Comparison of ENCODE assay signal across 8 cellular contexts in the genomic region with DNA sequence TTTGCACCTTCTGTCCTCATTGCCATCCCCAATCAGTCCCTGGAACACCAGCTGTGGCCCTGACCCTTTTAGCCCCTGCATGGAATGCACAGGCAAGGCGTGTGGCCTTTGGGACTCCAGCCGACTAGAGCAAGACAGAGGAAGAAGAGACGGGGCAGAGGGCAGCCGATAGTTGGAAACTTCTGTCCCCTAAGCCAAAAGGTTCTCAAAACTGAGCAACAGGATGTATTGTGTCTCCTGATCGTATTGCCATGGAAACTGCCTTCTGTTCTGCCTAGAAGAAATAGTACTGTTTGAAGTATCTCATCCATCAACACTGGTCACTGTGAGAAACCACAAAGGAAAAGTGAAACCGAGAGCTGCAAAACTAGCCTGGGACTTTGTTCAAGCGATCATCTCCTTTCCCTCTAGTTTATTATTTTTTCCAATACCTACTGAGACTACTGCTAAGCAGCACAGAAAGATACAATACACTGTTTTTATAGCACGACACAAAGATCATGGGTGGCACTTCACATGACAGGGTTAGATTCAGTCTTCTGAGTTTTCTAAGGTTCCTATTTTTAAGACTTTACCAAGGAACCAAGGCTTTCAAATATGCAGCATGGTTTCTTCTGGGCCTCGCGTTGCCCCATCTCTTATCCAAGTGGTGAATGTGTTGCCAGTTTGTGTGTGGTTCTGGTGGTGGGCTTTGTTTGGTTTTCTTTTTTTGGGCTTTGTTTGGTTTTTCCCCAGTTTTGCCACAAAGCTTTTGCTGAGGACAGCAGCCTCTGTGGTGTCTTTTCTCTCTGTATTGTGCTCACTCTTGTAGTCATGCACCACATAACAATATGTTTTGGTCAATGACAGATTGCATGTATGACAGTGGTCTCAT. TPM values are rescaled to one million over a fixed set of nuclear protein-coding genes. Genes with fewer than 3 reads are reported as not detected.
DNase-seq lines count a peak whose midpoint lies in the region; ATAC-seq and TF ChIP-seq lines count a peak whose summit lies in the region.

No MANE protein-coding gene starts in this region.

- peak; percentile 55 for DNase-seq in NOMO-1 treated with dmso at 0.1 percent for 144 hours (lab: John Stamatoyannopoulos, UW; ENCODE audit: unreplicated experiment)
- peak; percentile 96 for DNase-seq in brain microvascular endothelial cell
- DNase-seq in tibial nerve (ENCODE audit: low spot score in 2 of 2), result peak in 1 of 2 donors; percentile 30
- no peak for DNase-seq in ecto neural progenitor cell (ENCODE audit: low spot score)
- no peak for DNase-seq in omental fat pad (ENCODE audit: low spot score)

- H3K4me3 ChIP-seq in brain microvascular endothelial cell (ENCODE audit: low read depth, low read length) (peak overlapping the region; percentile 15), liver (ENCODE audit: low read depth in 1 of 3, low read length in 3 of 3) (no peak overlapping the region), tibial nerve (peak overlapping the region in 2 of 4 donors; percentile 4 to 14)

- TF ChIP-seq POLR2A in tibial nerve (IDR thresholded peaks at IDR 0.05), result no peak

- peaks cover 0 to 12% (median 3%) of the 10 kb centered on the region in 4 donors for H3K4me1 ChIP-seq in liver (ENCODE audit: control insufficient read depth in 4 of 4, insufficient read depth in 4 of 4, low read length in 3 of 4)
- peaks cover 0 to 24% (median 18%) of the 10 kb centered on the region in 4 donors for H3K4me1 ChIP-seq in tibial nerve

- ATAC-seq in GM18517 (IDR thresholded peaks at IDR 0.05; ENCODE audit: unreplicated experiment), result peak; percentile 74
- peak; percentile 46 for ATAC-seq in HG02642 (IDR thresholded peaks at IDR 0.05; ENCODE audit: poor library complexity, unreplicated experiment)
- ATAC-seq in omental fat pad (ENCODE audit: low FRiP score), result no peak

- H3K9ac ChIP-seq in liver (ENCODE audit: low read depth in 1 of 2, low read length in 2 of 2), result peak overlapping the region in 1 of 2 donors; percentile 6

- H3K27ac ChIP-seq in brain microvascular endothelial cell (peak overlapping the region; percentile 94), liver (ENCODE audit: low read depth in 1 of 2, low read length in 2 of 2) (peak overlapping the region; percentile 60 to 72), tibial nerve (peak overlapping the region in 3 of 4 donors; percentile 67 to 87 (median 79))

- in situ Hi-C loops in brain microvascular endothelial cell (cut with HindIII; ENCODE audit: low pct_ligation_motif_present, low sequenced_read_pairs), result no loop called here

- no peaks in the 10 kb centered on the region for H3K9me3 ChIP-seq in liver (ENCODE audit: control insufficient read depth in 4 of 4, low read length in 3 of 4)
- H3K9me3 ChIP-seq in tibial nerve, result no peaks in the 10 kb centered on the region

- TF ChIP-seq RAD21 in liver (IDR thresholded peaks at IDR 0.05), result peak in 1 of 2 donors; percentile 25

- H3K36me3 ChIP-seq in brain microvascular endothelial cell (replicated peaks), result no peaks in the 10 kb centered on the region
- H3K36me3 ChIP-seq in liver (ENCODE audit: control insufficient read depth in 4 of 4, insufficient read depth in 3 of 4, low read depth in 1 of 4, low read length in 3 of 4), result peaks cover 0 to 33% (median 16%) of the 10 kb centered on the region in 4 donors
- H3K36me3 ChIP-seq in tibial nerve, result peaks cover 0 to 26% (median 0%) of the 10 kb centered on the region in 3 donors

- H3K27me3 ChIP-seq in brain microvascular endothelial cell (replicated peaks) (no peaks in the 10 kb centered on the region), liver (ENCODE audit: control insufficient read depth in 4 of 4, insufficient read depth in 4 of 4, low read length in 3 of 4) (no peaks in the 10 kb centered on the region), tibial nerve (no peaks in the 10 kb centered on the region)

- TF ChIP-seq CTCF in brain microvascular endothelial cell (IDR thresholded peaks at IDR 0.05; ENCODE audit: low read depth, low read length, missing control alignments) (no peak), liver (IDR thresholded peaks at IDR 0.05; ENCODE audit: low read depth, low read length, missing input control) (no peak), tibial nerve (IDR thresholded peaks at IDR 0.05) (no peak), omental fat pad (IDR thresholded peaks at IDR 0.05) (no peak)

- peak in 1 of 2 donors; percentile 43 for TF ChIP-seq EP300 in tibial nerve (IDR thresholded peaks at IDR 0.05)

- WGBS in liver, result 60% methylated on average over 10 of the region's 10 CpGs
- WGBS in tibial nerve, 2 donors, result 33 to 36% methylated on average over 10 of the region's 10 CpGs

TF ChIP-seq in liver, 16 proteins besides CTCF, POLR2A, EP300 and RAD21:
- TF ChIP-seq SP1 (IDR thresholded peaks at IDR 0.05) (peak; percentile 59), RXRA (IDR thresholded peaks at IDR 0.05) (peak; percentile 26 to 45), NR2F2 (IDR thresholded peaks at IDR 0.05) (peak; percentile 100)
- TF ChIP-seq, protein P1, sequence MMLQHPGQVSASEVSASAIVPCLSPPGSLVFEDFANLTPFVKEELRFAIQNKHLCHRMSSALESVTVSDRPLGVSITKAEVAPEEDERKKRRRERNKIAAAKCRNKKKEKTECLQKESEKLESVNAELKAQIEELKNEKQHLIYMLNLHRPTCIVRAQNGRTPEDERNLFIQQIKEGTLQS (IDR thresholded peaks at IDR 0.05), result no peak
TF ChIP-seq in liver: peak in this region for 3.

RNA-seq across cellular contexts. Expression of gene GPR183, which starts 49.3 kb away (rescaled TPM):
- total RNA-seq in liver (1 to 10 TPM; 1.8 to 4.0 TPM), tibial nerve (10 to 100 TPM in 3 of 4 donors, 1 to 10 TPM in 1; 6.3 to 20.4 (median 13.1) TPM), omental fat pad (10 to 100 TPM; 17.2 to 73.5 (median 42.7) TPM)
- 1 to 10 TPM in 1 of 2 donors, under 1 TPM in 1; 0.89 to 4.3 TPM for polyA plus RNA-seq in liver

Comparison
In these comparisons a context has a peak if more than half of its experiments do, and no peak if none do; other contexts are left out.
1. DNase-seq: peak in NOMO-1 treated with dmso at 0.1 percent for 144 hours (single experiment) and brain microvascular endothelial cell (single experiment); none in ecto neural progenitor cell (single experiment) and omental fat pad (single experiment).
2. Peak in every context shown above with its lines, with median percentiles within 50 percentile points of each other: H3K27ac ChIP-seq.